17 cellular contexts compared by ENCODE assay signal in the genomic region with DNA sequence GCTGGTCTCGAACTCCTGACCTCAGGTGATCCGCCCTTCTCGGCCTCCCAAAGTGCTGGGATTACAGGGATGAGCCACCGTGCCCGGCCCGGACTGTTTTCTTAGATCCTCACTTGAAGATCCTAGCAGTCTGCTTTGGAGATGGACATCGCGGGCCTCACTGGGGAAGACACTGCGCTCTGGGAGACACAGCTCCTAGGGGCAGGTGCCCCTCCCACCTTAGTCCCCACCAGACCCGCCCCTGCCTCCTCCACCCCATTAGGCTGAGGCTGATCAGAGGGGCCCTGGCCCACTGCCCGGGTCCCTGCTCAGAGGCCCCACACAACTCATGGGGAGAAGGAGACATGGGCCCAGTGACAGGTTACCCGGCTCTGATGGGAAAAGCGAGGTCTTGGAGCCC. TPM values are rescaled to one million over a fixed set of nuclear protein-coding genes. Genes with fewer than 3 reads are reported as not detected.
"Had no signal": no experiment of that assay in that cellular context is flagged by ENCODE, and none has a peak within 500 bp of the region (broad histone marks: within the 10 kb centered on the region; RNA-seq: fewer than 3 reads in every experiment).

No MANE protein-coding gene starts in this region.

- FAIRE-seq: keratinocyte, TTC549 had no signal

- H3K4me3 Mint-ChIP-seq: activated CD4-positive, alpha-beta T cell treated with anti-CD3 and anti-CD28 coated beads, Interleukin-2, amount 10 ng/mL, durations not matched to agents 7 days and 5 days; activated CD8-positive, alpha-beta memory T cell treated with anti-CD3 and anti-CD28 coated beads, Interleukin-2, amount 10 ng/mL, durations not matched to agents 7 days and 5 days; activated CD8-positive, alpha-beta T cell treated with anti-CD3 and anti-CD28 coated beads for 36 hours had no signal

- H3K9me3 ChIP-seq: breast epithelium, lower lobe of right lung, tibial artery had no signal

- H3K9me3 Mint-ChIP-seq: activated CD4-positive, alpha-beta T cell treated with anti-CD3 and anti-CD28 coated beads, Interleukin-2, amount 10 ng/mL, durations not matched to agents 7 days and 5 days; activated CD8-positive, alpha-beta T cell treated with anti-CD3 and anti-CD28 coated beads for 36 hours; activated naive CD8-positive, alpha-beta T cell treated with anti-CD3 and anti-CD28 coated beads, Interleukin-2, amount 10 ng/mL, durations not matched to agents 7 days and 5 days had no signal

- H3K36me3 ChIP-seq: breast epithelium, heart right ventricle, lower lobe of right lung, tibial artery, WERI-Rb-1 had no signal

- H3K27ac ChIP-seq: breast epithelium, heart right ventricle, lower lobe of right lung, tibial artery, WERI-Rb-1 had no signal

- DNase-seq: amniotic stem cell, occipital lobe had no signal

- H3K36me3 Mint-ChIP-seq: activated CD8-positive, alpha-beta memory T cell treated with anti-CD3 and anti-CD28 coated beads, Interleukin-2, amount 10 ng/mL, durations not matched to agents 7 days and 5 days; activated naive CD8-positive, alpha-beta T cell treated with anti-CD3 and anti-CD28 coated beads, Interleukin-2, amount 10 ng/mL, durations not matched to agents 7 days and 5 days had no signal

- H3K27ac Mint-ChIP-seq: activated CD4-positive, alpha-beta T cell treated with anti-CD3 and anti-CD28 coated beads, Interleukin-2, amount 10 ng/mL, durations not matched to agents 7 days and 5 days; activated CD8-positive, alpha-beta memory T cell treated with anti-CD3 and anti-CD28 coated beads, Interleukin-2, amount 10 ng/mL, durations not matched to agents 7 days and 5 days; activated CD8-positive, alpha-beta T cell treated with anti-CD3 and anti-CD28 coated beads for 36 hours; activated naive CD8-positive, alpha-beta T cell treated with anti-CD3 and anti-CD28 coated beads, Interleukin-2, amount 10 ng/mL, durations not matched to agents 7 days and 5 days; naive B cell had no signal

- H3K27me3 ChIP-seq: breast epithelium had no signal

- H3K4me1 ChIP-seq: breast epithelium had no signal

RNA-seq across cellular contexts. Expression of a gene that starts 17.4 kb away (rescaled TPM):
- total RNA-seq: activated CD4-positive, alpha-beta T cell treated with anti-CD3 and anti-CD28 coated beads, Interleukin-2, amount 10 ng/mL, durations not matched to agents 7 days and 5 days; activated CD8-positive, alpha-beta memory T cell treated with anti-CD3 and anti-CD28 coated beads, Interleukin-2, amount 10 ng/mL, durations not matched to agents 7 days and 5 days; activated CD8-positive, alpha-beta T cell treated with anti-CD3 and anti-CD28 coated beads for 36 hours; activated naive CD8-positive, alpha-beta T cell treated with anti-CD3 and anti-CD28 coated beads, Interleukin-2, amount 10 ng/mL, durations not matched to agents 7 days and 5 days; breast epithelium; fibroblast of lung; heart right ventricle; left colon; lower lobe of right lung; occipital lobe; urinary bladder had no signal
- polyA plus RNA-seq: fibroblast of lung, heart right ventricle, urinary bladder had no signal
